Comparison of ENCODE assay signal across 8 cellular contexts in genomic region chr9:128688501-128689292, GRCh38. TPM values are rescaled to one million over a fixed set of nuclear protein-coding genes. Genes with fewer than 3 reads are reported as not detected.
A peak's percentile ranks its signal among the peaks of the same experiment; 100 is the strongest.
DNase-seq lines count a peak whose midpoint lies in the region; ATAC-seq, FAIRE-seq and TF ChIP-seq lines count a peak whose summit lies in the region.

Gene SET, plus strand, starts transcription at chr9:128689222. Its CDS starts 361 bp downstream, at chr9:128689583.

- H3K27ac ChIP-seq in KMS-11 (peak within 1 kb of the TSS; percentile 69), esophagus muscularis mucosa (replicated peaks in 1 of 4) (peak within 1 kb of the TSS; percentile 92 to 98 (median 97))

- WGBS in esophagus muscularis mucosa = 10% methylated on average over 20 of the region's 93 CpGs

- intact Hi-C loops in esophagus muscularis mucosa (cut with DNase I) = no loop called here

- peaks cover 21 to 29% of the 10 kb centered on the region in 2 donors for H3K36me3 Mint-ChIP-seq in activated T-cell treated with anti-CD3 and anti-CD28 coated beads, Interleukin-2, amount 50 U/mL, for 72 hours (ENCODE audit: insufficient read depth in 2 of 2)

- H3K4me3 ChIP-seq in KMS-11 (IDR thresholded peaks at IDR 0.05; ENCODE audit: insufficient read depth, low read depth, low read length) = no peak within 1 kb of the TSS
- H3K4me3 ChIP-seq in esophagus muscularis mucosa = peak within 1 kb of the TSS; percentile 78 to 93 (median 90)

- H3K27ac Mint-ChIP-seq in activated T-cell treated with anti-CD3 and anti-CD28 coated beads, Interleukin-2, amount 50 U/mL, for 72 hours = peak within 1 kb of the TSS; percentile 96

- TF ChIP-seq POLR2A in esophagus muscularis mucosa (IDR thresholded peaks at IDR 0.05; ENCODE audit: low read depth) = peak; percentile 36

- H3K4me1 ChIP-seq in KMS-11 (ENCODE audit: low read depth, poor library complexity, severe bottlenecking) (peaks cover 69% of the 10 kb centered on the region), esophagus muscularis mucosa (peaks cover 27 to 51% (median 43%) of the 10 kb centered on the region in 4 donors)

- no peak for FAIRE-seq in RCC 7860 (lab: Jason Lieb, UNC)

- peaks cover 18% of the 10 kb centered on the region; the same call in 1 of the 2 replicates for H3K36me3 ChIP-seq in KMS-11 (ENCODE audit: insufficient read depth)
- H3K36me3 ChIP-seq in esophagus muscularis mucosa = peaks cover 18 to 27% (median 26%) of the 10 kb centered on the region in 4 donors

- ATAC-seq in GM21723 (IDR thresholded peaks at IDR 0.05; ENCODE audit: unreplicated experiment) = peak; percentile 62
- ATAC-seq in activated T-cell treated with anti-CD3 and anti-CD28 coated beads, Interleukin-2, amount 50 U/mL, for 72 hours (replicated peaks in 1 of 2) = peak; percentile 74 to 78

- TF ChIP-seq EP300 in esophagus muscularis mucosa (IDR thresholded peaks at IDR 0.05) = no peak

- H3K79me2 ChIP-seq in KMS-11 (ENCODE audit: insufficient read depth, low read depth) = peaks cover 86% of the 10 kb centered on the region

- no peaks in the 10 kb centered on the region for H3K9me3 ChIP-seq in esophagus muscularis mucosa

- H3K27me3 ChIP-seq in KMS-11 (ENCODE audit: insufficient read depth, low read depth) (no peaks in the 10 kb centered on the region; the same call in 1 of the 2 replicates), esophagus muscularis mucosa (no peaks in the 10 kb centered on the region)

- H3K4me3 Mint-ChIP-seq in activated T-cell treated with anti-CD3 and anti-CD28 coated beads, Interleukin-2, amount 50 U/mL, for 72 hours = peak within 1 kb of the TSS; percentile 93 to 100

- H2AFZ ChIP-seq in KMS-11 (ENCODE audit: low read depth) = peak within 1 kb of the TSS; percentile 75; the same call in 1 of the 2 replicates

- TF ChIP-seq CTCF in KMS-11 (conservative IDR thresholded peaks at IDR 0.05; ENCODE audit: low read depth, low read length) (no peak), esophagus muscularis mucosa (IDR thresholded peaks at IDR 0.05) (peak in 1 of 3 experiments; percentile 20)

- H3K9me3 Mint-ChIP-seq in activated T-cell treated with anti-CD3 and anti-CD28 coated beads, Interleukin-2, amount 50 U/mL, for 72 hours = no peaks in the 10 kb centered on the region

- peak; percentile 73 for DNase-seq in DMS114 treated with DMSO at 0.1 percent for 48 hours (lab: John Stamatoyannopoulos, UW; ENCODE audit: unreplicated experiment)
- peak; percentile 86 for DNase-seq in RCC 7860 (ENCODE audit: low spot score)
- peak; percentile 96 to 97 for DNase-seq in activated T-cell treated with anti-CD3 and anti-CD28 coated beads, Interleukin-2, amount 50 U/mL, for 72 hours
- DNase-seq in esophagus muscularis mucosa (ENCODE audit: extremely low spot score) = peak; percentile 96
- DNase-seq in myocyte (ENCODE audit: low read depth) = peak; percentile 94
- peak; percentile 90 to 96 for DNase-seq in stimulated activated CD8-positive, alpha-beta memory T cell treated with anti-CD3 and anti-CD28 coated beads, Interleukin-7, amount 100 ng/mL, for 48 hours (ENCODE audit: extremely low read depth in 1 of 2, low read depth in 1 of 2)

- H3K4me1 Mint-ChIP-seq in activated T-cell treated with anti-CD3 and anti-CD28 coated beads, Interleukin-2, amount 50 U/mL, for 72 hours (ENCODE audit: low read depth) = peaks cover 65% of the 10 kb centered on the region

- peaks cover 21% of the 10 kb centered on the region; the same call in 1 of the 2 replicates for H4K20me1 ChIP-seq in KMS-11 (ENCODE audit: insufficient read depth)

- no peaks in the 10 kb centered on the region for H3K27me3 Mint-ChIP-seq in activated T-cell treated with anti-CD3 and anti-CD28 coated beads, Interleukin-2, amount 50 U/mL, for 72 hours (ENCODE audit: low read depth)

- peak within 1 kb of the TSS; percentile 79 for H3K9ac ChIP-seq in KMS-11

- peak within 1 kb of the TSS; percentile 91 for H3K4me2 ChIP-seq in KMS-11

RNA-seq across cellular contexts. Expression of gene SET, which starts in this region (rescaled TPM):
- 100 to 1,000 TPM; 448 to 582 TPM for total RNA-seq in activated T-cell treated with anti-CD3 and anti-CD28 coated beads, Interleukin-2, amount 50 U/mL, for 72 hours
- total RNA-seq in esophagus muscularis mucosa = 100 to 1,000 TPM; 170 to 239 (median 205) TPM
- total RNA-seq in myocyte = 382 and 394 TPM in 2 replicates
- polyA plus RNA-seq in myocyte (2012) = 216 TPM
